Comparison of ENCODE assay signal across 1 cellular context in the genomic region with DNA sequence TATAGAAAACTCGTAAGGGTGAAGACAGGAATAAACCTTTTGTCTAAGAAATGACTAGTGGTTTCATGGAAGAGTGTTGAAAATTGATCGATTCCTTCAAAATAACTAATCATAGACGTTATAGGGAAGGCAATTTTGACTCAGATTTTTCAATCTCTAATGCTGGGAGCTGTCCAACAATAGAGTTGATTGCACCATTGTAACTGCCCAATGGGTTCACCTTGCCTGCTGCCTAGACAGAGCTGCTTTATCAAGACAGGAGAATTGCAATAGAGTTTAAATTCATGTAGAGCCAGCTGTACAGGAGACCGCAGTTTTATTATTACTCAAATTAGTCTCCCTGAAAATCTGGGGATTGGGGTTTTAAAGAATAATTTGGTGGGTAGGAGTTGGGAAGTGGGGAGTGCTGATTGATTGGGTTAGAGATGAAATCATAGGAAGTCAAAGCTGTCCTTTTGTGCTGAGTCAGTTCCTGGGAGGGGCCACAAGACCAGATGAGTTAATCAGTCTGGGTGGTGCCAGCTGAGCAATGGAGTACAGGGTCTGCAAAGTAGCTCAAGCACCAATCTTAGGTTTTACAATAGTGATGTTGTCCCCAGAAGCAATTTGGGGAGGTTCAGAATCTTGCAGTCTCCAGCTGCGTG.
TF ChIP-seq lines count a peak whose summit lies in the region.

No MANE protein-coding gene starts in this region.

TF ChIP-seq in A549, 52 proteins besides CTCF, POLR2A, EP300 and RAD21:
- TF ChIP-seq MAFK (IDR thresholded peaks at IDR 0.05; ENCODE audit: partially characterized antibody): peak; percentile 65
- TF ChIP-seq, protein P1, sequence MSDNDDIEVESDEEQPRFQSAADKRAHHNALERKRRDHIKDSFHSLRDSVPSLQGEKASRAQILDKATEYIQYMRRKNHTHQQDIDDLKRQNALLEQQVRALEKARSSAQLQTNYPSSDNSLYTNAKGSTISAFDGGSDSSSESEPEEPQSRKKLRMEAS (IDR thresholded peaks at IDR 0.05): no peak
